In genomic region chr4:93776386-93777080, GRCh38 we compare ENCODE assay signal across 22 cellular contexts. TPM values are rescaled to one million over a fixed set of nuclear protein-coding genes. Genes with fewer than 3 reads are reported as not detected.
DNase-seq lines count a peak whose midpoint lies in the region; ATAC-seq, FAIRE-seq and TF ChIP-seq lines count a peak whose summit lies in the region.
"Had no signal": no experiment of that assay in that cellular context is flagged by ENCODE, and none has a peak within 500 bp of the region (broad histone marks: within the 10 kb centered on the region; RNA-seq: fewer than 3 reads in every experiment).

No MANE protein-coding gene starts in this region.

- POLR2A ChIA-PET in MCF 10A (lab: Yijun Ruan, JAX): interaction anchor here (0.6 to 1.2 kb wide), 2 partner anchors 8 to 31 kb away, joined by 3 to 4 read pairs; no protein-coding TSS in a partner anchor

- no peak for ATAC-seq in pancreas
- ATAC-seq: activated T-cell treated with anti-CD3 and anti-CD28 coated beads, Interleukin-2, amount 50 U/mL, for 72 hours; gastroesophageal sphincter; stimulated activated naive CD8-positive, alpha-beta T cell treated with anti-CD3 and anti-CD28 coated beads, Interleukin-15, Interleukin-2, amounts not matched to agents 100 U/mL and 50 U/mL, for 24 hours had no signal

- TF ChIP-seq CTCF in MCF 10A (IDR thresholded peaks at IDR 0.05; ENCODE audit: unreplicated experiment): no peak
- no peak for TF ChIP-seq CTCF in breast epithelium (IDR thresholded peaks at IDR 0.05)
- no peak for TF ChIP-seq CTCF in fibroblast of mammary gland (conservative IDR thresholded peaks at IDR 0.05; ENCODE audit: control insufficient read depth, insufficient read depth, low read depth, low read length)
- no peak for TF ChIP-seq CTCF in pancreas (IDR thresholded peaks at IDR 0.05)
- no peak for TF ChIP-seq CTCF in sigmoid colon (IDR thresholded peaks at IDR 0.05)

- CTCF ChIA-PET in MCF 10A (lab: Yijun Ruan, JAX): interaction anchor here (0.6 to 2.8 kb wide), 6 partner anchors 10 to 498 kb away, joined by 3 to 25 read pairs (median 4); no protein-coding TSS in a partner anchor

- no peaks in the 10 kb centered on the region for H3K36me3 Mint-ChIP-seq in MCF 10A (ENCODE audit: insufficient read depth, unreplicated experiment)

- H3K4me1 ChIP-seq in breast epithelium (no peaks in the 10 kb centered on the region), pancreas (no peaks in the 10 kb centered on the region), sigmoid colon (no peaks in the 10 kb centered on the region)
- H3K4me1 ChIP-seq: adrenal gland, gastroesophageal sphincter, uterus had no signal

- H3K4me1 Mint-ChIP-seq in MCF 10A (ENCODE audit: insufficient read depth, unreplicated experiment): peaks cover 11% of the 10 kb centered on the region
- H3K4me1 Mint-ChIP-seq: activated CD4-positive, alpha-beta T cell treated with anti-CD3 and anti-CD28 coated beads, Interleukin-2, amount 10 ng/mL, durations not matched to agents 24 days and 14 days had no signal

- H3K27ac Mint-ChIP-seq in MCF 10A (ENCODE audit: low read depth, unreplicated experiment): peak overlapping the region; percentile 55
- H3K27ac Mint-ChIP-seq: activated CD4-positive, alpha-beta T cell treated with anti-CD3 and anti-CD28 coated beads, Interleukin-2, amount 10 ng/mL, durations not matched to agents 24 days and 14 days; activated T-cell treated with anti-CD3 and anti-CD28 coated beads, Interleukin-2, amount 50 U/mL, for 72 hours; dendritic cell treated with granulocyte-macrophage colony-stimulating factor and Interleukin-4, amounts not matched to agents 40 ng/mL and 50 ng/mL, for 4 days had no signal

- TF ChIP-seq POLR2A in breast epithelium (IDR thresholded peaks at IDR 0.05) (no peak), sigmoid colon (IDR thresholded peaks at IDR 0.05) (no peak)

- no peak for TF ChIP-seq EP300 in sigmoid colon (IDR thresholded peaks at IDR 0.05)

- DNase-seq in MCF 10A (ENCODE audit: unreplicated experiment) (peak; percentile 89), breast epithelium (ENCODE audit: low spot score in 2 of 2) (no peak), RPMI7951 (ENCODE audit: low read depth) (peak; percentile 8), fibroblast of mammary gland (ENCODE audit: low read depth) (peak; percentile 29), pancreas (no peak), sigmoid colon (no peak), DMS114 treated with DMSO at 0.1 percent for 48 hours (lab: John Stamatoyannopoulos, UW; ENCODE audit: unreplicated experiment) (no peak), NCI-H187 treated with DMSO at 0.1 percent for 48 hours (lab: John Stamatoyannopoulos, UW) (no peak)
- DNase-seq: ACHN; activated CD4-positive, alpha-beta T cell treated with anti-CD3 and anti-CD28 coated beads, Interleukin-2, amount 10 ng/mL, durations not matched to agents 24 days and 14 days; activated T-cell treated with anti-CD3 and anti-CD28 coated beads, Interleukin-2, amount 50 U/mL, for 72 hours; H7; Kasumi-1; midbrain; occipital lobe; stimulated activated naive CD8-positive, alpha-beta T cell treated with anti-CD3 and anti-CD28 coated beads, Interleukin-15, Interleukin-2, amounts not matched to agents 100 U/mL and 50 U/mL, for 24 hours; T1000; uterus had no signal

- no peaks in the 10 kb centered on the region for H3K9me3 ChIP-seq in breast epithelium
- H3K9me3 ChIP-seq in pancreas: no peaks in the 10 kb centered on the region
- no peaks in the 10 kb centered on the region for H3K9me3 ChIP-seq in sigmoid colon
- H3K9me3 ChIP-seq: adrenal gland, gastroesophageal sphincter, uterus had no signal

- no peak overlapping the region for H3K4me3 ChIP-seq in breast epithelium
- H3K4me3 ChIP-seq in fibroblast of mammary gland (ENCODE audit: control insufficient read depth, low read depth, low read length): no peak overlapping the region
- H3K4me3 ChIP-seq in pancreas: no peak overlapping the region
- no peak overlapping the region for H3K4me3 ChIP-seq in sigmoid colon
- H3K4me3 ChIP-seq: adrenal gland, gastroesophageal sphincter, smooth muscle cell, uterus had no signal

- no TSS peak for BruUV-seq in MCF 10A (replicated peaks; lab: Mats Ljungman, UMichigan)

- no peaks in the 10 kb centered on the region for H3K27me3 Mint-ChIP-seq in MCF 10A (ENCODE audit: insufficient read depth, unreplicated experiment)
- H3K27me3 Mint-ChIP-seq: activated CD4-positive, alpha-beta T cell treated with anti-CD3 and anti-CD28 coated beads, Interleukin-2, amount 10 ng/mL, durations not matched to agents 24 days and 14 days; dendritic cell treated with granulocyte-macrophage colony-stimulating factor and Interleukin-4, amounts not matched to agents 40 ng/mL and 50 ng/mL, for 4 days had no signal

- no peaks in the 10 kb centered on the region for H3K27me3 ChIP-seq in breast epithelium
- H3K27me3 ChIP-seq in pancreas: peaks cover 0 to 4% (median 0%) of the 10 kb centered on the region in 4 donors
- no peaks in the 10 kb centered on the region for H3K27me3 ChIP-seq in sigmoid colon
- H3K27me3 ChIP-seq: adrenal gland, gastroesophageal sphincter, uterus had no signal

- WGBS in pancreas, 2 donors: 59 to 60% methylated on average over 4 of the region's 4 CpGs
- 53 to 60% methylated on average over 4 of the region's 4 CpGs for WGBS in sigmoid colon, 2 donors

- H3K4me3 Mint-ChIP-seq in MCF 10A (ENCODE audit: unreplicated experiment): no peak overlapping the region
- H3K4me3 Mint-ChIP-seq: activated CD4-positive, alpha-beta T cell treated with anti-CD3 and anti-CD28 coated beads, Interleukin-2, amount 10 ng/mL, durations not matched to agents 24 days and 14 days; activated T-cell treated with anti-CD3 and anti-CD28 coated beads, Interleukin-2, amount 50 U/mL, for 72 hours; dendritic cell treated with granulocyte-macrophage colony-stimulating factor and Interleukin-4, amounts not matched to agents 40 ng/mL and 50 ng/mL, for 4 days had no signal

- intact Hi-C loops in MCF 10A (cut with micrococcal nuclease) (no loop called here), breast epithelium (cut with DNase I; ENCODE audit: low total_unique reads) (no loop called here), pancreas (cut with DNase I) (no loop called here), sigmoid colon (cut with DNase I) (no loop called here)

- no peaks in the 10 kb centered on the region for H3K9me3 Mint-ChIP-seq in MCF 10A (ENCODE audit: unreplicated experiment)
- H3K9me3 Mint-ChIP-seq: activated CD4-positive, alpha-beta T cell treated with anti-CD3 and anti-CD28 coated beads, Interleukin-2, amount 10 ng/mL, durations not matched to agents 24 days and 14 days; dendritic cell treated with granulocyte-macrophage colony-stimulating factor and Interleukin-4, amounts not matched to agents 40 ng/mL and 50 ng/mL, for 4 days had no signal

- H3K36me3 ChIP-seq in breast epithelium: no peaks in the 10 kb centered on the region
- H3K36me3 ChIP-seq in pancreas: no peaks in the 10 kb centered on the region
- no peaks in the 10 kb centered on the region for H3K36me3 ChIP-seq in sigmoid colon
- H3K36me3 ChIP-seq: adrenal gland, gastroesophageal sphincter, uterus had no signal

- H3K27ac ChIP-seq in breast epithelium (no peak overlapping the region), pancreas (no peak overlapping the region), sigmoid colon (no peak overlapping the region)
- H3K27ac ChIP-seq: adrenal gland, gastroesophageal sphincter, uterus had no signal

- FAIRE-seq in pancreas (lab: Jason Lieb, UNC): no peak

RNA-seq across cellular contexts. Expression of gene ATOH1, which starts 52.0 kb away (rescaled TPM):
- not detected in 2 replicates for total RNA-seq in MCF 10A (2022)
- not detected for total RNA-seq in breast epithelium
- total RNA-seq in RPMI7951 (2014; rRNA removed; shearing (Covaris generic)): not detected in 2 replicates
- total RNA-seq in pancreas: not detected
- not detected for polyA plus RNA-seq in pancreas
- under 1 TPM in 1 of 4 donors, not detected in 3; 0.83 TPM for total RNA-seq in sigmoid colon
- polyA plus RNA-seq in sigmoid colon: 10 to 100 TPM; 24.0 to 72.7 (median 57.6) TPM
- total RNA-seq: activated CD4-positive, alpha-beta T cell treated with anti-CD3 and anti-CD28 coated beads, Interleukin-2, amount 10 ng/mL, durations not matched to agents 24 days and 14 days; activated T-cell treated with anti-CD3 and anti-CD28 coated beads, Interleukin-2, amount 50 U/mL, for 72 hours; adrenal gland; gastroesophageal sphincter; occipital lobe; smooth muscle cell had no signal
- polyA plus RNA-seq: adrenal gland, smooth muscle cell had no signal

Comparison
In these comparisons a context has a peak if more than half of its experiments do, and no peak if none do; other contexts are left out.
1. DNase-seq: peak in MCF 10A (single experiment), RPMI7951 (single experiment) and fibroblast of mammary gland (single experiment); none in breast epithelium (0 of 2), pancreas (0 of 6), sigmoid colon (single experiment), DMS114 treated with DMSO at 0.1 percent for 48 hours (single experiment) and NCI-H187 treated with DMSO at 0.1 percent for 48 hours (single experiment).